ENCODE assay signal across 5 cellular contexts in the genomic region with DNA sequence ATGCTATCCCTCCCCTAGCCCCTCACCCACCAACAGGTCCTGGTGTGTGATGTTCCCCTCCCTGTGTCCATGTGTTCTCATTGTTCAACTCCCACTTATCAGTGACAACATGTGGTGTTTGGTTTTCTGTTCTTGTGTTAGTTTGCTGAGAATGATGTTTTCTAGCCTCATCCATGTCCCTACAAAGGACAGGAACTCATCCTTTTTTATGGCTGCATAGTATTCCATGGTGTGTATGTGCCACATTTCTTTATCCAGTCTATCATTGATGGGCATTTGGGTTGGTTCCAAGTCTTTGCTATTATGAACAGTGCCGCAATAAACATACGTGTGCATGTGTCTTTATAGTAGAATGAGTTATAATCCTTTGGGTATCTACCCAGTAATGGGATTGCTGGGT.
A peak's percentile ranks its signal among the peaks of the same experiment; 100 is the strongest.
DNase-seq lines count a peak whose midpoint lies in the region; ATAC-seq, FAIRE-seq and TF ChIP-seq lines count a peak whose summit lies in the region.
"Not testable (repeated sequence)": the region's sequence is repeated elsewhere in the genome, so short reads cannot be mapped to it uniquely, and the experiment has no call there.

No MANE protein-coding gene starts in this region.

- H3K9me3 ChIP-seq in HEK293 (ENCODE audit: control insufficient read depth, insufficient read depth, low read depth, low read length); Karpas-422 (ENCODE audit: low read length); K562 (replicated peaks; ENCODE audit: control insufficient read depth, insufficient read depth, low read depth, low read length); endodermal cell (ENCODE audit: control insufficient read depth, low read length): not testable (repeated sequence)

- not testable (repeated sequence) for H3K27me3 ChIP-seq in Karpas-422 (ENCODE audit: low read length); endodermal cell (ENCODE audit: control insufficient read depth, insufficient read depth, low read length, poor library complexity, severe bottlenecking)
- peaks cover 5 to 21% of the 10 kb centered on the region in 2 experiments; a peak in 3 of 5 replicates for H3K27me3 ChIP-seq in K562 (ENCODE audit: control insufficient read depth in 2 of 2, insufficient read depth in 2 of 2, low read length in 2 of 2)

- H3K4me3 ChIP-seq in HEK293 (ENCODE audit: low read depth, low read length); Karpas-422 (ENCODE audit: low read length); K562; endodermal cell (ENCODE audit: low read length): not testable (repeated sequence)

- not testable (repeated sequence) for TF ChIP-seq RAD21 in K562 (CRISPR knock-in tag; conservative IDR thresholded peaks at IDR 0.05 in 1 of 2, IDR thresholded peaks at IDR 0.05 in 1 of 2)

- POLR2A ChIA-PET in HEK293 (lab: Yijun Ruan, JAX): interaction anchor here (0.7 kb wide), 1 partner anchor 345 kb away, joined by 6 read pairs; no protein-coding TSS in a partner anchor
- POLR2A ChIA-PET in K562 (lab: Yijun Ruan, JAX): not testable (repeated sequence)

- not testable (repeated sequence) for H3K4me2 ChIP-seq in Karpas-422 (ENCODE audit: low read depth, low read length, poor library complexity, severe bottlenecking); K562 (ENCODE audit: insufficient read depth, low read length)

- in situ Hi-C loops in K562 (cut with MboI): not testable (repeated sequence)

- not testable (repeated sequence) for TF ChIP-seq CTCF in HEK293 (tag by site-specific recombination; IDR thresholded peaks at IDR 0.05); K562 (IDR thresholded peaks at IDR 0.05 in 2 of 3, conservative IDR thresholded peaks at IDR 0.05 in 1 of 3; ENCODE audit: insufficient read depth in 2 of 3, low read depth in 1 of 3, low read length in 3 of 3); endodermal cell (conservative IDR thresholded peaks at IDR 0.05)

- intact Hi-C loops in K562 (cut with micrococcal nuclease): not testable (repeated sequence)

- DNase-seq in Karpas-422 (peak; percentile 11), endodermal cell (peak; percentile 0), mesenteric fat pad (ENCODE audit: low spot score) (peak; percentile 6)
- DNase-seq in K562 (ENCODE audit: extremely low read depth in 1 of 4, low spot score in 3 of 4): not testable (repeated sequence)

- TF ChIP-seq POLR2A in K562 (conservative IDR thresholded peaks at IDR 0.05): not testable (repeated sequence)

- H3K36me3 ChIP-seq in HEK293 (ENCODE audit: control insufficient read depth in 2 of 2, insufficient read depth in 1 of 2, low read length in 2 of 2); Karpas-422 (ENCODE audit: insufficient read depth, low read length); K562 (ENCODE audit: control insufficient read depth, insufficient read depth, low read length); endodermal cell (ENCODE audit: control insufficient read depth, insufficient read depth, low read length): not testable (repeated sequence)

- not testable (repeated sequence) for FAIRE-seq in K562 (lab: Jason Lieb, UNC)

- not testable (repeated sequence) for H3K9me2 ChIP-seq in Karpas-422 (replicated peaks; ENCODE audit: insufficient read depth, low read length)

- not testable (repeated sequence) for H3K4me1 ChIP-seq in HEK293 (ENCODE audit: control insufficient read depth, insufficient read depth, low read length); Karpas-422 (ENCODE audit: low read length); K562 (replicated peaks in 1 of 2; ENCODE audit: control insufficient read depth in 2 of 2, insufficient read depth in 2 of 2, low read length in 2 of 2); endodermal cell (ENCODE audit: control insufficient read depth, insufficient read depth, low read length)

- not testable (repeated sequence) for ATAC-seq in K562

- H3K79me2 ChIP-seq in Karpas-422 (ENCODE audit: low read length); K562 (ENCODE audit: control insufficient read depth, insufficient read depth, low read length): not testable (repeated sequence)

- not testable (repeated sequence) for H2AFZ ChIP-seq in Karpas-422 (ENCODE audit: low read length); K562 (ENCODE audit: low read depth, low read length)

- not testable (repeated sequence) for BruUV-seq in K562 (replicated peaks; lab: Mats Ljungman, UMichigan)

- not testable (repeated sequence) for H3K27ac ChIP-seq in HEK293 (ENCODE audit: extremely low read depth, low read depth, low read length); Karpas-422 (ENCODE audit: low read length); K562 (ENCODE audit: extremely low read depth, low read depth, low read length); endodermal cell (ENCODE audit: low read depth, low read length)

- not testable (repeated sequence) for H3K4me1 Mint-ChIP-seq in endodermal cell

- H3K9ac ChIP-seq in Karpas-422 (ENCODE audit: low read length); K562 (ENCODE audit: insufficient read depth in 1 of 2, low read depth in 2 of 2, low read length in 2 of 2); endodermal cell (ENCODE audit: extremely low read depth, low read length, poor library complexity, severe bottlenecking): not testable (repeated sequence)

- WGBS in K562 (ENCODE audit: insufficient coverage, low coverage, missing lambda C conversion rate): 0% methylated on average over 2 of the region's 2 CpGs
- WGBS in endodermal cell (ENCODE audit: insufficient coverage in 1 of 2, insufficient read length in 1 of 2), 2 experiments: 91 to 100% methylated on average over 2 of the region's 2 CpGs

- CTCF ChIA-PET in HEK293 (lab: Yijun Ruan, JAX): interaction anchor here (0.9 kb wide), 1 partner anchor 694 kb away, joined by 3 read pairs; no protein-coding TSS in a partner anchor
- CTCF ChIA-PET in K562 (lab: Yijun Ruan, JAX; ENCODE audit: low intra/inter-chr PET ratio): not testable (repeated sequence)

- H3K27ac Mint-ChIP-seq in endodermal cell: not testable (repeated sequence)

- not testable (repeated sequence) for H3K9me1 ChIP-seq in K562 (ENCODE audit: control insufficient read depth, insufficient read depth, low read length)

- TF ChIP-seq EP300 in K562 (IDR thresholded peaks at IDR 0.05; ENCODE audit: low read length): not testable (repeated sequence)

- H3K4me3 Mint-ChIP-seq in endodermal cell: not testable (repeated sequence)

- H3K36me3 Mint-ChIP-seq in endodermal cell (ENCODE audit: low read depth): not testable (repeated sequence)

- H4K20me1 ChIP-seq in Karpas-422 (ENCODE audit: insufficient read depth, low read depth, low read length); K562 (replicated peaks; ENCODE audit: control insufficient read depth, insufficient read depth, low read length): not testable (repeated sequence)

- not testable (repeated sequence) for H3K9me3 Mint-ChIP-seq in endodermal cell

- not testable (repeated sequence) for H3K27me3 Mint-ChIP-seq in endodermal cell (ENCODE audit: insufficient read depth)

TF ChIP-seq in HEK293, 187 proteins besides CTCF, POLR2A, EP300 and RAD21:
- TF ChIP-seq, protein P1, sequence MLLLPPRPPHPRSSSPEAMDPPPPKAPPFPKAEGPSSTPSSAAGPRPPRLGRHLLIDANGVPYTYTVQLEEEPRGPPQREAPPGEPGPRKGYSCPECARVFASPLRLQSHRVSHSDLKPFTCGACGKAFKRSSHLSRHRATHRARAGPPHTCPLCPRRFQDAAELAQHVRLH (tag by site-specific recombination; IDR thresholded peaks at IDR 0.05): 0 out of 2 replicates have a peak, but pooled peaks have one; percentile 45
- TF ChIP-seq ZNF146 (tag by site-specific recombination; IDR thresholded peaks at IDR 0.05): peak; percentile 92

TF ChIP-seq in K562, 482 proteins besides CTCF, POLR2A, EP300 and RAD21:
- TF ChIP-seq ZNF146 (CRISPR knock-in tag; IDR thresholded peaks at IDR 0.05; ENCODE audit: unreplicated experiment): peak; percentile 50
